In the genomic region with DNA sequence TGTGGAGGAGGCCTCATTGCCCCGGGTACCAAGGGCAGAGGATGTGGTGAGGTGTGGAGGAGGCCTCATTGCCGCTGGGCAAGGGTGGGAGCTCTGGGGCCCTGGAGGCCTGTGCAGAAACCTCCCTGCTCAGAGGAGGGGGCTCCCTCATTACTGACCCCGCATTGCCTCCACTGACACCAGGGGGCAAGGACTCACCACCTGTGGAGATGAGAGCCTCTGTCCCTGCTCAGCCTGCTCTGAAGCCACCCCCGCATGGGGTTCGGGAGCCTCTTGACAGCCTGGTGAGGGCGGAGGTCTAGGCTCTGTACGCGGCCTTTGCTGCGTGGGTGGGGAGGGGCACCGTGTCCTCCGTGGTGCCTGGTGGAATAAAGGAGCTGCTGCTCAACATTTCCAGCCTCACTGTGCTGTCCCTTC, we compare ENCODE assay signal across 10 cellular contexts.
A peak's percentile ranks its signal among the peaks of the same experiment; 100 is the strongest.
DNase-seq lines count a peak whose midpoint lies in the region; ATAC-seq lines count a peak whose summit lies in the region.
"Had no signal": no experiment of that assay in that cellular context is flagged by ENCODE, and none has a peak within 500 bp of the region (broad histone marks: within the 10 kb centered on the region; RNA-seq: fewer than 3 reads in every experiment).

No MANE protein-coding gene starts in this region.

- H3K27ac ChIP-seq in CD4-positive, CD25-positive, alpha-beta regulatory T cell (ENCODE audit: insufficient read depth, low read length, poor library complexity, severe bottlenecking) = peak overlapping the region; percentile 47
- peak overlapping the region; percentile 60 for H3K27ac ChIP-seq in cingulate gyrus (ENCODE audit: low read depth, low read length)
- H3K27ac ChIP-seq: ovary had no signal

- intact Hi-C loops in activated CD4-positive, alpha-beta T cell treated with anti-CD3 and anti-CD28 coated beads, Interleukin-2, amount 10 ng/mL, durations not matched to agents 24 days and 14 days (cut with micrococcal nuclease) = loop anchor here (1.0 kb wide), 1 partner anchor 67 kb away; no protein-coding TSS in a partner anchor
- intact Hi-C loops in sciatic nerve (cut with DNase I) = no loop called here

- H3K4me1 Mint-ChIP-seq in CD4-positive, CD25-positive, alpha-beta regulatory T cell = peaks cover 16 to 81% (median 65%) of the 10 kb centered on the region in 4 donors
- H3K4me1 Mint-ChIP-seq in activated CD4-positive, alpha-beta T cell treated with anti-CD3 and anti-CD28 coated beads, Interleukin-2, amount 10 ng/mL, durations not matched to agents 24 days and 14 days = peaks cover 24% of the 10 kb centered on the region

- H3K9me3 Mint-ChIP-seq in CD4-positive, CD25-positive, alpha-beta regulatory T cell = peaks cover 0 to 3% (median 0%) of the 10 kb centered on the region in 7 donors
- peaks cover 6% of the 10 kb centered on the region for H3K9me3 Mint-ChIP-seq in activated CD4-positive, alpha-beta T cell treated with anti-CD3 and anti-CD28 coated beads, Interleukin-2, amount 10 ng/mL, durations not matched to agents 24 days and 14 days

- H3K27ac Mint-ChIP-seq in CD4-positive, CD25-positive, alpha-beta regulatory T cell = peak overlapping the region in 2 of 3 donors; percentile 86
- peak overlapping the region; percentile 10 for H3K27ac Mint-ChIP-seq in activated CD4-positive, alpha-beta T cell treated with anti-CD3 and anti-CD28 coated beads, Interleukin-2, amount 10 ng/mL, durations not matched to agents 24 days and 14 days

- H3K4me3 ChIP-seq in CD4-positive, CD25-positive, alpha-beta regulatory T cell (ENCODE audit: low read depth, low read length) = no peak overlapping the region
- H3K4me3 ChIP-seq: ovary had no signal

- H3K36me3 Mint-ChIP-seq in CD4-positive, CD25-positive, alpha-beta regulatory T cell = no peaks in the 10 kb centered on the region
- peaks cover 5% of the 10 kb centered on the region for H3K36me3 Mint-ChIP-seq in activated CD4-positive, alpha-beta T cell treated with anti-CD3 and anti-CD28 coated beads, Interleukin-2, amount 10 ng/mL, durations not matched to agents 24 days and 14 days (ENCODE audit: low read depth)

- peaks cover 57% of the 10 kb centered on the region for H3K4me1 ChIP-seq in CD4-positive, CD25-positive, alpha-beta regulatory T cell (ENCODE audit: control insufficient read depth, insufficient read depth, low read length, poor library complexity, severe bottlenecking)

- H3K27me3 Mint-ChIP-seq in CD4-positive, CD25-positive, alpha-beta regulatory T cell = peaks cover 26% of the 10 kb centered on the region
- H3K27me3 Mint-ChIP-seq in activated CD4-positive, alpha-beta T cell treated with anti-CD3 and anti-CD28 coated beads, Interleukin-2, amount 10 ng/mL, durations not matched to agents 24 days and 14 days = peaks cover 15% of the 10 kb centered on the region

- in situ Hi-C loops in ACHN (cut with HindIII; ENCODE audit: low pct_ligation_motif_present, low pct_unique_long_range_greater_than_20kb, low sequenced_read_pairs) = no loop called here

- H3K36me3 ChIP-seq in CD4-positive, CD25-positive, alpha-beta regulatory T cell (ENCODE audit: control insufficient read depth, insufficient read depth, low read length) = no peaks in the 10 kb centered on the region
- H3K36me3 ChIP-seq: ovary had no signal

- H3K4me3 Mint-ChIP-seq in CD4-positive, CD25-positive, alpha-beta regulatory T cell = peak overlapping the region in 3 of 4 donors; percentile 40 to 78 (median 50)
- no peak overlapping the region for H3K4me3 Mint-ChIP-seq in activated CD4-positive, alpha-beta T cell treated with anti-CD3 and anti-CD28 coated beads, Interleukin-2, amount 10 ng/mL, durations not matched to agents 24 days and 14 days

- peak; percentile 46 to 49 for ATAC-seq in CD4-positive, CD25-positive, alpha-beta regulatory T cell (ENCODE audit: low read depth in 2 of 2)
- peak; percentile 11 for ATAC-seq in sciatic nerve
- no peak for ATAC-seq in HG02759 (IDR thresholded peaks at IDR 0.05; ENCODE audit: unreplicated experiment)
- ATAC-seq in GM18520 (IDR thresholded peaks at IDR 0.05; ENCODE audit: unreplicated experiment) = no peak

- no peaks in the 10 kb centered on the region for H3K9me3 ChIP-seq in CD4-positive, CD25-positive, alpha-beta regulatory T cell (ENCODE audit: control insufficient read depth in 2 of 2, low read length in 2 of 2)
- H3K9me3 ChIP-seq: ovary had no signal

- no peaks in the 10 kb centered on the region for H3K27me3 ChIP-seq in CD4-positive, CD25-positive, alpha-beta regulatory T cell (ENCODE audit: control insufficient read depth, insufficient read depth, low read length)
- H3K27me3 ChIP-seq: ovary had no signal

- peak in 1 of 3 donors; percentile 30 for DNase-seq in CD4-positive, CD25-positive, alpha-beta regulatory T cell
- DNase-seq in activated CD4-positive, alpha-beta T cell treated with anti-CD3 and anti-CD28 coated beads, Interleukin-2, amount 10 ng/mL, durations not matched to agents 24 days and 14 days = peak; percentile 67
- DNase-seq in sciatic nerve (ENCODE audit: low spot score) (no peak), DMS153 (lab: John Stamatoyannopoulos, UW) (no peak), ACHN (no peak)
- DNase-seq: amniotic stem cell had no signal

Comparison
In these comparisons a context has a peak if more than half of its experiments do, and no peak if none do; other contexts are left out.
1. ATAC-seq: peak in CD4-positive, CD25-positive, alpha-beta regulatory T cell (2 of 2) and sciatic nerve (single experiment); none in HG02759 (single experiment) and GM18520 (single experiment).